ENCODE assay signal across 12 cellular contexts in the genomic region with DNA sequence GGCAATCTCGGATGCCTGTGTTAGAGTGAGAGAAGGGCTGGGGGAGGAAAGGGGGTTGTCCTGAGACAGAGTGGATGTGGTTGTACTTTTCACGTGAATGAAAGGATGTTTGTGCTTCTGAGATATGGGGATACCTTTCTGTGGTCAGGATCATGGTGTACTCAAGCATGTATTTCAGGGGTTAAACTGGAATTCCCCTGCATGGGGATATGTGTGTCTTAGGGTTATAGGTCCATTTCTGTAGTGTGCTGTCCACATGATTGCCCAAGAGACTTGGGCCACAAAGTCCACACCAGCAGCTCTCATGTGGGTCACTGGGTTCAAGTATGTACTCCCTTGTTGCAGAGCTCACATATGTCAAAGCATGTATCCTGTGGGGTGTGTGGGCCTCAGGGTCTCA. TPM values are rescaled to one million over a fixed set of nuclear protein-coding genes. Genes with fewer than 3 reads are reported as not detected.
A peak's percentile ranks its signal among the peaks of the same experiment; 100 is the strongest.
DNase-seq lines count a peak whose midpoint lies in the region; ATAC-seq and TF ChIP-seq lines count a peak whose summit lies in the region.
"Had no signal": no experiment of that assay in that cellular context is flagged by ENCODE, and none has a peak within 500 bp of the region (broad histone marks: within the 10 kb centered on the region; RNA-seq: fewer than 3 reads in every experiment).

No MANE protein-coding gene starts in this region.

- POLR2A ChIA-PET in activated B cell treated with CpG ODN at 0.5 μM for 24 hours (lab: Charles Lee) = interaction anchor here (0.7 to 3.3 kb wide), 12 partner anchors 13 to 281 kb away, joined by 4 to 28 read pairs (median 8); a partner anchor contains a TSS

- H3K9me3 Mint-ChIP-seq in activated naive CD4-positive, alpha-beta T cell treated with anti-CD3 and anti-CD28 coated beads for 36 hours = no peaks in the 10 kb centered on the region
- H3K9me3 Mint-ChIP-seq in activated B cell treated with CpG ODN at 0.5 μM for 24 hours = no peaks in the 10 kb centered on the region
- H3K9me3 Mint-ChIP-seq in type B pancreatic cell = no peaks in the 10 kb centered on the region

- H3K27me3 Mint-ChIP-seq in activated naive CD4-positive, alpha-beta T cell treated with anti-CD3 and anti-CD28 coated beads for 36 hours (ENCODE audit: low read depth) = no peaks in the 10 kb centered on the region
- H3K27me3 Mint-ChIP-seq in activated B cell treated with CpG ODN at 0.5 μM for 24 hours (no peaks in the 10 kb centered on the region), type B pancreatic cell (peaks cover 3% of the 10 kb centered on the region)

- H3K27me3 ChIP-seq in iPS-20b (ENCODE audit: insufficient read depth, low read length) = no peaks in the 10 kb centered on the region
- H3K27me3 ChIP-seq: body of pancreas, left lung had no signal

- H3K36me3 ChIP-seq in iPS-20b (ENCODE audit: insufficient read depth, low read depth, low read length) = peaks cover 17% of the 10 kb centered on the region

- CTCF ChIA-PET in activated naive CD4-positive, alpha-beta T cell treated with anti-CD3 and anti-CD28 coated beads for 36 hours (lab: Charles Lee) = interaction anchor here (0.6 to 2.2 kb wide), 3 partner anchors 11 to 159 kb away, joined by 3 to 7 read pairs (median 3); no protein-coding TSS in a partner anchor
- CTCF ChIA-PET in activated B cell treated with CpG ODN at 0.5 μM for 24 hours (lab: Charles Lee) = interaction anchor here (0.7 to 2.6 kb wide), 7 partner anchors 11 to 202 kb away, joined by 3 to 9 read pairs (median 3); a partner anchor contains a TSS

- peak overlapping the region; percentile 67 for H3K4me3 Mint-ChIP-seq in activated naive CD4-positive, alpha-beta T cell treated with anti-CD3 and anti-CD28 coated beads for 36 hours
- H3K4me3 Mint-ChIP-seq in activated B cell treated with CpG ODN at 0.5 μM for 24 hours (peak overlapping the region; percentile 67), type B pancreatic cell (peak overlapping the region; percentile 80)

- intact Hi-C loops in activated naive CD4-positive, alpha-beta T cell treated with anti-CD3 and anti-CD28 coated beads for 36 hours (cut with micrococcal nuclease) = loop anchor here (2.0 kb wide), 2 partner anchors 14 to 140 kb away; no protein-coding TSS in a partner anchor
- intact Hi-C loops in activated B cell treated with CpG ODN at 0.5 μM for 24 hours (cut with micrococcal nuclease) = loop anchor here (5.0 kb wide), 2 partner anchors 223 to 357 kb away; a partner anchor contains a TSS

- H3K9ac ChIP-seq in iPS-20b (ENCODE audit: low read depth, low read length) = peak overlapping the region; percentile 54; the same call in 1 of the 2 replicates

- peak overlapping the region; percentile 75 for H3K4me3 ChIP-seq in iPS-20b (ENCODE audit: low read length)
- H3K4me3 ChIP-seq: body of pancreas, left lung had no signal

- no peak for ATAC-seq in activated B cell treated with CpG ODN at 0.5 μM for 24 hours (ENCODE audit: low read depth)
- ATAC-seq: body of pancreas, left lung, PC-3 had no signal

- DNase-seq in activated naive CD4-positive, alpha-beta T cell treated with anti-CD3 and anti-CD28 coated beads for 36 hours = no peak
- no peak for DNase-seq in activated naive CD4-positive, alpha-beta T cell treated with anti-CD3 and anti-CD28 coated beads, Interleukin-2, amount 50 U/mL, for 16 hours
- no peak for DNase-seq in activated B cell treated with CpG ODN at 0.5 μM for 24 hours
- no peak for DNase-seq in type B pancreatic cell (ENCODE audit: extremely low spot score, unreplicated experiment)
- no peak for DNase-seq in OCI-M1 (lab: John Stamatoyannopoulos, UW)
- DNase-seq in NCI-H2029 treated with DMSO at 0.1 percent for 48 hours (lab: John Stamatoyannopoulos, UW) = no peak
- no peak for DNase-seq in NCI-H345 (lab: John Stamatoyannopoulos, UW)
- DNase-seq: left lung, NCI-H1694, PC-3 had no signal

- peaks cover 56% of the 10 kb centered on the region for H3K4me1 ChIP-seq in iPS-20b (ENCODE audit: insufficient read depth, low read length)

- peak overlapping the region; percentile 64 for H3K27ac Mint-ChIP-seq in activated naive CD4-positive, alpha-beta T cell treated with anti-CD3 and anti-CD28 coated beads for 36 hours
- peak overlapping the region; percentile 60 for H3K27ac Mint-ChIP-seq in activated B cell treated with CpG ODN at 0.5 μM for 24 hours
- H3K27ac Mint-ChIP-seq in type B pancreatic cell = peak overlapping the region; percentile 93

- H3K4me1 Mint-ChIP-seq in activated naive CD4-positive, alpha-beta T cell treated with anti-CD3 and anti-CD28 coated beads for 36 hours (ENCODE audit: low read depth) = peaks cover 62% of the 10 kb centered on the region
- peaks cover 82% of the 10 kb centered on the region for H3K4me1 Mint-ChIP-seq in activated B cell treated with CpG ODN at 0.5 μM for 24 hours
- peaks cover 61% of the 10 kb centered on the region for H3K4me1 Mint-ChIP-seq in type B pancreatic cell (ENCODE audit: unreplicated experiment)

- no peaks in the 10 kb centered on the region for H3K9me3 ChIP-seq in iPS-20b (ENCODE audit: insufficient read depth, low read depth, low read length)
- H3K9me3 ChIP-seq: body of pancreas, left lung had no signal

- peaks cover 9% of the 10 kb centered on the region for H3K36me3 Mint-ChIP-seq in activated naive CD4-positive, alpha-beta T cell treated with anti-CD3 and anti-CD28 coated beads for 36 hours (ENCODE audit: low read depth)
- peaks cover 3% of the 10 kb centered on the region for H3K36me3 Mint-ChIP-seq in activated B cell treated with CpG ODN at 0.5 μM for 24 hours (ENCODE audit: low read depth)
- H3K36me3 Mint-ChIP-seq in type B pancreatic cell = peaks cover 12% of the 10 kb centered on the region

- TF ChIP-seq CTCF in activated B cell treated with CpG ODN at 0.5 μM for 24 hours (IDR thresholded peaks at IDR 0.05) (no peak), type B pancreatic cell (conservative IDR thresholded peaks at IDR 0.05) (no peak)

- peak overlapping the region; percentile 100 for H3K27ac ChIP-seq in iPS-20b (ENCODE audit: low read length)
- H3K27ac ChIP-seq: body of pancreas had no signal

RNA-seq across cellular contexts. Expression of a gene that starts 10.5 kb away (rescaled TPM):
- 10 to 100 TPM; 35.1 to 42.2 TPM for total RNA-seq in activated naive CD4-positive, alpha-beta T cell treated with anti-CD3 and anti-CD28 coated beads for 36 hours
- total RNA-seq in activated B cell treated with CpG ODN at 0.5 μM for 24 hours (19.5 and 25.4 TPM in 2 replicates), type B pancreatic cell (ENCODE audit: low replicate concordance) (18.4 and 74.1 TPM in 2 replicates)

RNA-seq across cellular contexts. Expression of a gene that starts 12.4 kb away (rescaled TPM):
- 100 to 1,000 TPM; 163 to 181 TPM for total RNA-seq in activated naive CD4-positive, alpha-beta T cell treated with anti-CD3 and anti-CD28 coated beads for 36 hours
- total RNA-seq in activated B cell treated with CpG ODN at 0.5 μM for 24 hours (111 and 120 TPM in 2 replicates), type B pancreatic cell (ENCODE audit: low replicate concordance) (212 and 278 TPM in 2 replicates)

RNA-seq across cellular contexts. Expression of a gene that starts 19.5 kb away (rescaled TPM):
- total RNA-seq in activated naive CD4-positive, alpha-beta T cell treated with anti-CD3 and anti-CD28 coated beads for 36 hours = 10 to 100 TPM; 31.0 to 32.3 TPM
- total RNA-seq in activated B cell treated with CpG ODN at 0.5 μM for 24 hours = 76.0 and 83.4 TPM in 2 replicates
- 23.8 and 49.6 TPM in 2 replicates for total RNA-seq in type B pancreatic cell (ENCODE audit: low replicate concordance)

RNA-seq across cellular contexts. Expression of a gene that starts 24.0 kb away (rescaled TPM):
- total RNA-seq in activated naive CD4-positive, alpha-beta T cell treated with anti-CD3 and anti-CD28 coated beads for 36 hours = 1 to 10 TPM; 5.0 to 6.5 TPM
- total RNA-seq in activated B cell treated with CpG ODN at 0.5 μM for 24 hours (10.7 and 12.5 TPM in 2 replicates), type B pancreatic cell (ENCODE audit: low replicate concordance) (11.3 and 14.5 TPM in 2 replicates)

RNA-seq across cellular contexts. Expression of a gene that starts 38.7 kb away (rescaled TPM):
- total RNA-seq in activated naive CD4-positive, alpha-beta T cell treated with anti-CD3 and anti-CD28 coated beads for 36 hours = 100 to 1,000 TPM; 107 TPM
- total RNA-seq in activated B cell treated with CpG ODN at 0.5 μM for 24 hours (1.9 and 2.2 TPM in 2 replicates), type B pancreatic cell (ENCODE audit: low replicate concordance) (28.0 and 67.7 TPM in 2 replicates)
